Comparison of ENCODE assay signal across 15 cellular contexts in the genomic region with DNA sequence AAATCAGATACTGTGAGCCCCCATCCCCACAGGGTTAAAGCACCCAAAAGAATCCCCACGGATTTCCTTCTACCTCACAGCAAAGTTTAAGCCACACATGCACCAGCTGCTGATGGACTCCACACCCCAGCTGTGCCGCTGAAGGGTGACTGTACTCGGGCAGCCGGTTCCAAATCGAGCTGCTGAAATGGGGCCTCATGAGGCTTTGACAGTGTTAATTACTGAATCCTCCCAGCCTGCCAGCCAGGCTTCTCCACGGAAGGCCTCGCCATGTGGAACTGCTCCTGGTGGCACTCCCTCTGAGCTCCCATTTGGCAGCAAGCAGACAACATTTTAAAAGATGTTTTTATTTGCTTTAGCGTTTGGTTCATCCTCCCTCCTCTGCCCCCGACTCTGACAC.
"Had no signal": no experiment of that assay in that cellular context is flagged by ENCODE, and none has a peak within 500 bp of the region (broad histone marks: within the 10 kb centered on the region; RNA-seq: fewer than 3 reads in every experiment).

No MANE protein-coding gene starts in this region.

- H3K27me3 Mint-ChIP-seq: activated CD4-positive, alpha-beta memory T cell treated with anti-CD3 and anti-CD28 coated beads, Interleukin-2, amount 10 ng/mL, durations not matched to agents 7 days and 5 days; activated naive CD8-positive, alpha-beta T cell treated with anti-CD3 and anti-CD28 coated beads for 36 hours; naive B cell; stimulated activated naive B cell treated with anti-CD40 and anti-IgM and Interleukin-4, amounts not matched to agents 10 μg/mL and 1 μg/mL and 100 μg/mL, for 72 hours had no signal

- H3K27me3 ChIP-seq: breast epithelium, left lung, right lobe of liver had no signal

- H3K4me1 Mint-ChIP-seq: activated CD4-positive, alpha-beta memory T cell treated with anti-CD3 and anti-CD28 coated beads, Interleukin-2, amount 10 ng/mL, durations not matched to agents 7 days and 5 days; activated naive CD8-positive, alpha-beta T cell treated with anti-CD3 and anti-CD28 coated beads for 36 hours; naive B cell; stimulated activated naive B cell treated with anti-CD40 and anti-IgM and Interleukin-4, amounts not matched to agents 10 μg/mL and 1 μg/mL and 100 μg/mL, for 72 hours had no signal

- H3K27ac Mint-ChIP-seq: activated CD4-positive, alpha-beta memory T cell treated with anti-CD3 and anti-CD28 coated beads, Interleukin-2, amount 10 ng/mL, durations not matched to agents 7 days and 5 days; activated naive CD8-positive, alpha-beta T cell treated with anti-CD3 and anti-CD28 coated beads for 36 hours; activated T-cell treated with anti-CD3 and anti-CD28 coated beads, Interleukin-2, amount 50 U/mL, for 72 hours; naive B cell; stimulated activated naive B cell treated with anti-CD40 and anti-IgM and Interleukin-4, amounts not matched to agents 10 μg/mL and 1 μg/mL and 100 μg/mL, for 72 hours had no signal

- H3K9me3 Mint-ChIP-seq: stimulated activated naive B cell treated with anti-CD40 and anti-IgM and Interleukin-4, amounts not matched to agents 10 μg/mL and 1 μg/mL and 100 μg/mL, for 72 hours had no signal

- H3K36me3 ChIP-seq: breast epithelium, left lung, right lobe of liver had no signal

- H3K4me3 ChIP-seq: breast epithelium, left lung, right lobe of liver had no signal

- ATAC-seq: activated T-cell treated with anti-CD3 and anti-CD28 coated beads, Interleukin-2, amount 50 U/mL, for 72 hours; esophagus mucosa; left lung; right lobe of liver; stimulated activated naive B cell treated with anti-CD40 and anti-IgM and Interleukin-4, amounts not matched to agents 10 μg/mL and 1 μg/mL and 100 μg/mL, for 72 hours had no signal

- DNase-seq: activated CD4-positive, alpha-beta memory T cell treated with anti-CD3 and anti-CD28 coated beads, Interleukin-2, amount 10 ng/mL, durations not matched to agents 7 days and 5 days; activated CD8-positive, alpha-beta memory T cell treated with anti-CD3 and anti-CD28 coated beads, Interleukin-2, amount 50 U/mL, for 4 hours; activated gamma-delta T cell treated with Interleukin-2 at 50 U/mL for 16 hours; activated naive CD8-positive, alpha-beta T cell treated with anti-CD3 and anti-CD28 coated beads for 36 hours; activated T-cell treated with anti-CD3 and anti-CD28 coated beads, Interleukin-2, amount 50 U/mL, for 72 hours; naive B cell; right lobe of liver; stimulated activated CD4-positive, alpha-beta T cell treated with anti-CD3 and anti-CD28 coated beads, Interleukin-2, amount 100 ng/mL, for 24 hours; stimulated activated naive B cell treated with anti-CD40 and anti-IgM and Interleukin-4, amounts not matched to agents 10 μg/mL and 1 μg/mL and 100 μg/mL, for 72 hours; T-helper 1 cell; trophoblast cell had no signal

- H3K9me3 ChIP-seq: breast epithelium, left lung, right lobe of liver had no signal

- H3K36me3 Mint-ChIP-seq: activated naive CD8-positive, alpha-beta T cell treated with anti-CD3 and anti-CD28 coated beads for 36 hours; naive B cell; stimulated activated naive B cell treated with anti-CD40 and anti-IgM and Interleukin-4, amounts not matched to agents 10 μg/mL and 1 μg/mL and 100 μg/mL, for 72 hours had no signal

- H3K27ac ChIP-seq: breast epithelium, left lung, right lobe of liver, VCaP had no signal

- H3K4me1 ChIP-seq: breast epithelium, left lung, right lobe of liver had no signal

- H3K4me3 Mint-ChIP-seq: activated CD4-positive, alpha-beta memory T cell treated with anti-CD3 and anti-CD28 coated beads, Interleukin-2, amount 10 ng/mL, durations not matched to agents 7 days and 5 days; activated naive CD8-positive, alpha-beta T cell treated with anti-CD3 and anti-CD28 coated beads for 36 hours; activated T-cell treated with anti-CD3 and anti-CD28 coated beads, Interleukin-2, amount 50 U/mL, for 72 hours; naive B cell; stimulated activated naive B cell treated with anti-CD40 and anti-IgM and Interleukin-4, amounts not matched to agents 10 μg/mL and 1 μg/mL and 100 μg/mL, for 72 hours had no signal
